5 cellular contexts compared by ENCODE assay signal in genomic region chr1:18994381-18994780, GRCh38.
"Had no signal": no experiment of that assay in that cellular context is flagged by ENCODE, and none has a peak within 500 bp of the region (broad histone marks: within the 10 kb centered on the region; RNA-seq: fewer than 3 reads in every experiment).

No MANE protein-coding gene starts in this region.

- H3K4me3 ChIP-seq: GM23338, K562 had no signal

- H2AFZ ChIP-seq: GM23338 had no signal

- DNase-seq: H9, HCEC 1CT, IMR-90 had no signal

- H3K4me2 ChIP-seq: GM23338 had no signal

- ATAC-seq: GM23338, K562 had no signal
